11 cellular contexts compared by ENCODE assay signal in the genomic region with DNA sequence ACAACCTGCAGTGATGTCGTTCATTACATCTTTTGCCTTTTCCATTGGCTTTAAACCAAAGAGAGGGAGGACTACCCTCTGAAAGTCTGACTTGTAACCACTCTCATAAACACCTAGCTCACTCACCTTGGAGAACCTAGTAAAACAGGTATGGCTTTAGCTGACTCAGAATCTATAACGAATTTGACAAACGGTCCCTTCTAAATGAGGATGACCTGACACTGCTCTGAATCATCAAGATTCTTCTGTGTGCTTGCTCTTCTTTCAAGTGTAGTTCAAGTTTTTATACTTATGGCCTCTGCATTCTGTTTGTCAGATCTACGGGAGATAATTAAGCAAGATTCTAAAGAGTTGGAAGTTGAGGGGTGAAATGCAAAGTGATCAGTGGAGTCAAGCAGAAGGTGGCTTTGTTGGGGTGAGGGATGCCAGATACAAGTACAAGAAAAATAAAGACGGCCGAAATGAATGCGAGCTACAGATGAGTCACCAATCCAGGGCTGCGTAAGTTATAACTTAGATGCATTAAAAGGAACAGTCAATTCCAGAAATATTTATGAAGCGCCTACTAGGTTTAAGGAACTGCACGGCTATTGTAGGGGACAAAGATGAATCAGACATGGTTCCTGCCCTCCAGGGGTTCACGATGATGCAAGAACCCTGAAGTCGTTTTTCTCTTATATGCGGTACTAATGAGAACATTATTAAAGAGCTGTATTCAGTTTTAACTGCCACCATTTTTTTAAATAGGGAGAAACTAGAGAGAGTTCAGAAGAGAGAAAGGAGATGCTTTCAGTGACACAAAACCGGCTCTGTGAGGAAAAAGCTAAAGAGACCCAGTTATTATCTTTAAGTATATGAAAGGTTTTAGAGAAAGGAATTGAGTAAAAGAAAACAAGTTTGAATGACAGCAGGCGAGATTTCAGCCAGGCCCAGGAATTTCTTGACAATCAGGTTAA. TPM values are rescaled to one million over a fixed set of nuclear protein-coding genes. Genes with fewer than 3 reads are reported as not detected.
DNase-seq lines count a peak whose midpoint lies in the region; ATAC-seq, FAIRE-seq and TF ChIP-seq lines count a peak whose summit lies in the region.
"Had no signal": no experiment of that assay in that cellular context is flagged by ENCODE, and none has a peak within 500 bp of the region (broad histone marks: within the 10 kb centered on the region; RNA-seq: fewer than 3 reads in every experiment).

No MANE protein-coding gene starts in this region.

- no peak overlapping the region for H2AFZ ChIP-seq in astrocyte (ENCODE audit: low read depth, low read length)
- H2AFZ ChIP-seq in keratinocyte (ENCODE audit: control insufficient read depth, low read length) = no peak overlapping the region

- POLR2A ChIA-PET in AG04450 (lab: Yijun Ruan, JAX) = interaction anchor here (0.6 to 1.5 kb wide), 3 partner anchors 129 to 188 kb away, joined by 3 to 6 read pairs (median 3); no protein-coding TSS in a partner anchor

- H3K4me2 ChIP-seq in astrocyte (ENCODE audit: low read length) (peak overlapping the region; percentile 81), keratinocyte (ENCODE audit: control insufficient read depth, extremely low read depth, insufficient read depth, low read depth, low read length) (peak overlapping the region; percentile 76)

- H3K4me1 ChIP-seq in astrocyte (ENCODE audit: insufficient read depth, low read length) (peaks cover 43% of the 10 kb centered on the region), keratinocyte (ENCODE audit: control insufficient read depth, extremely low read depth, insufficient read depth, low read length) (peaks cover 53% of the 10 kb centered on the region)

- no peak for FAIRE-seq in astrocyte (lab: Jason Lieb, UNC)
- peak; percentile 95 for FAIRE-seq in keratinocyte (lab: Jason Lieb, UNC)

- DNase-seq in AG04450 (ENCODE audit: low read depth, low spot score) = peak; percentile 60
- peak; percentile 87 for DNase-seq in LHCN-M2 (ENCODE audit: low read depth)
- peak; percentile 89 for DNase-seq in astrocyte (ENCODE audit: low read depth)
- peak; percentile 84 for DNase-seq in keratinocyte (ENCODE audit: low read depth, low spot score)
- DNase-seq in activated CD8-positive, alpha-beta memory T cell treated with anti-CD3 and anti-CD28 coated beads, Interleukin-2, amount 50 U/mL, for 4 hours = no peak
- DNase-seq: mucosa of descending colon; NCI-H446; stimulated activated CD8-positive, alpha-beta memory T cell treated with anti-CD3 and anti-CD28 coated beads, Interleukin-4, amount 100 ng/mL, for 48 hours had no signal

- H3K27ac ChIP-seq in AG04450 (ENCODE audit: low read depth, low read length) (peak overlapping the region; percentile 42), astrocyte (ENCODE audit: low read depth, low read length) (peak overlapping the region; percentile 77), keratinocyte (ENCODE audit: control insufficient read depth, insufficient read depth, low read length) (peak overlapping the region; percentile 77)

- H3K4me3 Mint-ChIP-seq in astrocyte (ENCODE audit: unreplicated experiment) = no peak overlapping the region

- H3K27me3 ChIP-seq in AG04450 (ENCODE audit: control insufficient read depth, insufficient read depth, low read length) (no peaks in the 10 kb centered on the region), astrocyte (ENCODE audit: insufficient read depth, low read length) (no peaks in the 10 kb centered on the region), keratinocyte (ENCODE audit: control insufficient read depth, extremely low read depth, insufficient read depth, low read length) (no peaks in the 10 kb centered on the region)

- dilution Hi-C loops in keratinocyte (cut with MboI; ENCODE audit: extremely low pct_ligation_motif_present, low sequenced_read_pairs) = no loop called here

- peaks cover 91% of the 10 kb centered on the region for H3K79me2 ChIP-seq in astrocyte (ENCODE audit: insufficient read depth, low read length)
- peaks cover 77% of the 10 kb centered on the region for H3K79me2 ChIP-seq in keratinocyte (ENCODE audit: control insufficient read depth, insufficient read depth, low read length)

- H3K36me3 Mint-ChIP-seq in astrocyte (ENCODE audit: low read depth, unreplicated experiment) = peaks cover 6% of the 10 kb centered on the region

- H3K27ac Mint-ChIP-seq in astrocyte (ENCODE audit: unreplicated experiment) = peak overlapping the region; percentile 35

- H4K20me1 ChIP-seq in astrocyte (ENCODE audit: insufficient read depth, low read length) (peaks cover 80% of the 10 kb centered on the region), keratinocyte (ENCODE audit: control insufficient read depth, extremely low read depth, insufficient read depth, low read length) (no peaks in the 10 kb centered on the region)

- H3K4me1 Mint-ChIP-seq in astrocyte (ENCODE audit: low read depth, unreplicated experiment) = peaks cover 38% of the 10 kb centered on the region

- H3K9ac ChIP-seq in astrocyte (ENCODE audit: low read length) = peak overlapping the region; percentile 51
- peak overlapping the region; percentile 49 for H3K9ac ChIP-seq in keratinocyte (ENCODE audit: control insufficient read depth, extremely low read depth, insufficient read depth, low read length)

- H3K9me3 ChIP-seq in AG04450 (ENCODE audit: control insufficient read depth, insufficient read depth, low read length) (no peaks in the 10 kb centered on the region), astrocyte (ENCODE audit: insufficient read depth, low read depth, low read length) (no peaks in the 10 kb centered on the region), keratinocyte (ENCODE audit: control insufficient read depth, low read depth, low read length) (no peaks in the 10 kb centered on the region)
- H3K9me3 ChIP-seq: mucosa of descending colon had no signal

- no peak for ATAC-seq in GM21717 (IDR thresholded peaks at IDR 0.05; ENCODE audit: unreplicated experiment)
- no peak for ATAC-seq in GM19463 (IDR thresholded peaks at IDR 0.05; ENCODE audit: unreplicated experiment)
- no peak for ATAC-seq in GM18873 (IDR thresholded peaks at IDR 0.05; ENCODE audit: low FRiP score, unreplicated experiment)
- ATAC-seq: mucosa of descending colon had no signal

- H3K9me1 ChIP-seq in keratinocyte (ENCODE audit: control insufficient read depth, extremely low read depth, insufficient read depth, low read length) = peaks cover 3% of the 10 kb centered on the region

- no peaks in the 10 kb centered on the region for H3K27me3 Mint-ChIP-seq in astrocyte (ENCODE audit: low read depth, unreplicated experiment)

- H3K9me3 Mint-ChIP-seq in astrocyte (ENCODE audit: unreplicated experiment) = no peaks in the 10 kb centered on the region

- H3K36me3 ChIP-seq in astrocyte (ENCODE audit: insufficient read depth, low read length) (peaks cover 3% of the 10 kb centered on the region), keratinocyte (ENCODE audit: control insufficient read depth in 2 of 2, extremely low read depth in 1 of 2, insufficient read depth in 2 of 2, low read length in 2 of 2) (peaks cover 0 to 9% of the 10 kb centered on the region in 2 experiments)

- peak overlapping the region; percentile 26 for H3K4me3 ChIP-seq in AG04450 (ENCODE audit: low read depth, low read length)
- H3K4me3 ChIP-seq in astrocyte (ENCODE audit: insufficient read depth, low read depth, low read length) = peak overlapping the region; percentile 24
- H3K4me3 ChIP-seq in keratinocyte (ENCODE audit: control insufficient read depth in 2 of 3, extremely low read depth in 1 of 3, insufficient read depth in 2 of 3, low read depth in 1 of 3, low read length in 3 of 3) = peak overlapping the region in 2 of 3 experiments; percentile 19 to 41
- H3K4me3 ChIP-seq: mucosa of descending colon had no signal

- CTCF ChIA-PET in AG04450 (lab: Charles Lee) = interaction anchor here (0.9 to 2.5 kb wide), 5 partner anchors 125 to 231 kb away, joined by 3 to 12 read pairs (median 6); no protein-coding TSS in a partner anchor

- TF ChIP-seq CTCF in AG04450 (IDR thresholded peaks at IDR 0.05; ENCODE audit: low read depth, low read length) = no peak
- TF ChIP-seq CTCF in astrocyte (IDR thresholded peaks at IDR 0.05; ENCODE audit: insufficient read depth, low read depth, low read length) = no peak
- no peak for TF ChIP-seq CTCF in keratinocyte (optimal IDR thresholded peaks at IDR 0.05 in 1 of 3, IDR thresholded peaks at IDR 0.05 in 1 of 3, conservative IDR thresholded peaks at IDR 0.05 in 1 of 3; ENCODE audit: extremely low read depth in 1 of 3, insufficient read depth in 2 of 3, low read length in 3 of 3)

RNA-seq across cellular contexts. Expression of a gene that starts 6.5 kb away (rescaled TPM):
- polyA plus RNA-seq in AG04450 (2011; rRNA removed) (61.4 and 74.6 TPM in 2 replicates), keratinocyte (4.5 to 13.9 TPM (median 5.8 TPM) in 3 replicates)
- 130 and 163 TPM in 2 replicates for polyA minus RNA-seq in AG04450 (2011; rRNA and poly(A)+ RNA removed)
- total RNA-seq in LHCN-M2 (2014; rRNA removed) (50.9 and 61.3 TPM in 2 replicates), astrocyte (34.3 and 35.8 TPM in 2 replicates)
- polyA plus RNA-seq in LHCN-M2 (2012) = 31.7 TPM
- polyA plus RNA-seq in keratinocyte (2011; ENCODE audit: low read depth) = 9.9 TPM
- 8.1 and 8.9 TPM in 2 replicates for polyA plus RNA-seq in keratinocyte (2011; cell fraction: cytosol; rRNA removed)
- polyA plus RNA-seq in keratinocyte (2011; cell fraction: nucleus; rRNA removed) = 26.2 and 27.3 TPM in 2 replicates
- 8.4 and 12.3 TPM in 2 replicates for polyA plus RNA-seq in keratinocyte (2012; ENCODE audit: low replicate concordance)
- 21.2 to 96.1 TPM (median 23.9 TPM) in 3 replicates for polyA minus RNA-seq in keratinocyte
- polyA minus RNA-seq in keratinocyte (2011; cell fraction: cytosol; rRNA and poly(A)+ RNA removed) = 12.5 TPM
- polyA minus RNA-seq in keratinocyte (2011; cell fraction: nucleus; rRNA and poly(A)+ RNA removed) = 15.4 and 29.2 TPM in 2 replicates

RNA-seq across cellular contexts. Expression of a gene that starts 57.8 kb away (rescaled TPM):
- polyA plus RNA-seq in AG04450 (2011; rRNA removed) (51.3 and 53.2 TPM in 2 replicates), keratinocyte (1.8 to 3.7 TPM (median 2.9 TPM) in 3 replicates)
- 27.7 and 28.2 TPM in 2 replicates for polyA minus RNA-seq in AG04450 (2011; rRNA and poly(A)+ RNA removed)
- total RNA-seq in LHCN-M2 (2014; rRNA removed) (7.2 and 8.4 TPM in 2 replicates), astrocyte (0.99 and 1.1 TPM in 2 replicates)
- polyA plus RNA-seq in LHCN-M2 (2012) = 3.4 TPM
- polyA plus RNA-seq in keratinocyte (2011; ENCODE audit: low read depth) = 1.0 TPM
- polyA plus RNA-seq in keratinocyte (2011; cell fraction: cytosol; rRNA removed) = 1.2 and 1.8 TPM in 2 replicates
- 5.5 and 5.7 TPM in 2 replicates for polyA plus RNA-seq in keratinocyte (2011; cell fraction: nucleus; rRNA removed)
- 0.52 and 2.4 TPM in 2 replicates for polyA plus RNA-seq in keratinocyte (2012; ENCODE audit: low replicate concordance)
- 0.40 to 4.1 TPM (median 3.6 TPM) in 3 replicates for polyA minus RNA-seq in keratinocyte
- not detected for polyA minus RNA-seq in keratinocyte (2011; cell fraction: cytosol; rRNA and poly(A)+ RNA removed)
- polyA minus RNA-seq in keratinocyte (2011; cell fraction: nucleus; rRNA and poly(A)+ RNA removed) = 0.93 and 1.2 TPM in 2 replicates
